Comparison of ENCODE assay signal across 22 cellular contexts in genomic region chr14:51663783-51664326, GRCh38. TPM values are rescaled to one million over a fixed set of nuclear protein-coding genes. Genes with fewer than 3 reads are reported as not detected.
DNase-seq lines count a peak whose midpoint lies in the region; ATAC-seq, FAIRE-seq and TF ChIP-seq lines count a peak whose summit lies in the region.
"Had no signal": no experiment of that assay in that cellular context is flagged by ENCODE, and none has a peak within 500 bp of the region (broad histone marks: within the 10 kb centered on the region; RNA-seq: fewer than 3 reads in every experiment).

No MANE protein-coding gene starts in this region.

- H3K36me3 ChIP-seq in astrocyte (ENCODE audit: insufficient read depth, low read length) = peaks cover 22% of the 10 kb centered on the region
- peaks cover 5 to 14% of the 10 kb centered on the region in 2 experiments for H3K36me3 ChIP-seq in trophoblast cell (ENCODE audit: control insufficient read depth in 1 of 2, insufficient read depth in 2 of 2, low read length in 2 of 2)

- H3K4ac ChIP-seq in trophoblast cell (ENCODE audit: low read depth, low read length) = peak overlapping the region; percentile 56

- peaks cover 56% of the 10 kb centered on the region for H3K4me1 Mint-ChIP-seq in astrocyte (ENCODE audit: low read depth, unreplicated experiment)
- H3K4me1 Mint-ChIP-seq: IgD-negative memory B cell had no signal

- no peak overlapping the region for H2AK5ac ChIP-seq in trophoblast cell (ENCODE audit: low read length)

- DNase-seq in A549 (ENCODE audit: low read depth in 1 of 2, low spot score in 1 of 2) (no peak), ELR (ENCODE audit: low read depth) (peak; percentile 41), astrocyte (ENCODE audit: low read depth) (no peak), trophoblast cell (no peak), T-helper 2 cell (no peak)
- DNase-seq: AML-193, DMS79 treated with DMSO at 0.1 percent for 48 hours, Karpas-422, MG63, NCI-H1048, NCI-H1436, NCI-H1930, NCI-H226, NCI-H524, PC-3, RPMI8226, SIG-M5 had no signal

- FAIRE-seq in A549 (lab: Jason Lieb, UNC) = peak; percentile 43
- no peak for FAIRE-seq in astrocyte (lab: Jason Lieb, UNC)
- FAIRE-seq: HTR-8/SVneo had no signal

- no peak overlapping the region for H3K18ac ChIP-seq in trophoblast cell (ENCODE audit: low read length)

- no peaks in the 10 kb centered on the region for H3K27me3 Mint-ChIP-seq in astrocyte (ENCODE audit: low read depth, unreplicated experiment)

- 82% methylated on average over 5 of the region's 5 CpGs for WGBS in A549 (ENCODE audit: missing lambda C conversion rate)
- no CpG with 5 or more reads among the region's 5 CpGs for WGBS in trophoblast cell (ENCODE audit: extremely low coverage, insufficient coverage, insufficient read length)

- H3K9me3 ChIP-seq in A549 (no peaks in the 10 kb centered on the region), astrocyte (ENCODE audit: insufficient read depth, low read depth, low read length) (no peaks in the 10 kb centered on the region), trophoblast cell (ENCODE audit: insufficient read depth, low read depth, low read length) (no peaks in the 10 kb centered on the region)
- H3K9me3 ChIP-seq: MG63 had no signal

- no peak for TF ChIP-seq RAD21 in A549 (conservative IDR thresholded peaks at IDR 0.05 in 1 of 2, IDR thresholded peaks at IDR 0.05 in 1 of 2)

- no peaks in the 10 kb centered on the region for H3K79me1 ChIP-seq in trophoblast cell (ENCODE audit: low read length)

- no peaks in the 10 kb centered on the region for H3K4me1 ChIP-seq in A549
- peaks cover 5% of the 10 kb centered on the region for H3K4me1 ChIP-seq in astrocyte (ENCODE audit: insufficient read depth, low read length)
- H3K4me1 ChIP-seq in trophoblast cell (ENCODE audit: control insufficient read depth in 1 of 2, insufficient read depth in 2 of 2, low read length in 2 of 2) = peaks cover 3 to 4% of the 10 kb centered on the region in 2 experiments

- H4K8ac ChIP-seq in trophoblast cell (ENCODE audit: low read depth, low read length) = no peak overlapping the region

- H3K36me3 Mint-ChIP-seq in astrocyte (ENCODE audit: low read depth, unreplicated experiment) = peaks cover 11% of the 10 kb centered on the region

- no peak overlapping the region for H2BK120ac ChIP-seq in trophoblast cell (ENCODE audit: insufficient read depth, low read length, poor library complexity)

- H3K27ac ChIP-seq in A549 = no peak overlapping the region
- H3K27ac ChIP-seq in astrocyte (ENCODE audit: low read depth, low read length) = no peak overlapping the region
- no peak overlapping the region for H3K27ac ChIP-seq in trophoblast cell (ENCODE audit: low read depth, low read length)
- H3K27ac ChIP-seq: C4-2B had no signal

- POLR2A ChIA-PET in A549 (lab: Yijun Ruan, JAX) = no interaction called here

- H2BK12ac ChIP-seq in trophoblast cell (ENCODE audit: low read length) = no peak overlapping the region

- no peak overlapping the region for H2BK5ac ChIP-seq in trophoblast cell (ENCODE audit: low read depth, low read length, poor library complexity)

- H4K91ac ChIP-seq in trophoblast cell (ENCODE audit: low read depth, low read length) = no peak overlapping the region

- peaks cover 100% of the 10 kb centered on the region for H3K79me2 ChIP-seq in astrocyte (ENCODE audit: insufficient read depth, low read length)
- H3K79me2 ChIP-seq in trophoblast cell (ENCODE audit: control insufficient read depth, insufficient read depth, low read length, poor library complexity) = peaks cover 5% of the 10 kb centered on the region

- H3K9ac ChIP-seq in astrocyte (ENCODE audit: low read length) = no peak overlapping the region
- no peak overlapping the region for H3K9ac ChIP-seq in trophoblast cell (ENCODE audit: low read length)

- H3K9me3 Mint-ChIP-seq in astrocyte (ENCODE audit: unreplicated experiment) = no peaks in the 10 kb centered on the region

- no peak overlapping the region for H4K12ac ChIP-seq in trophoblast cell (ENCODE audit: low read depth, low read length)

- peak overlapping the region; percentile 31 for H3K4me3 Mint-ChIP-seq in astrocyte (ENCODE audit: unreplicated experiment)
- H3K4me3 Mint-ChIP-seq: IgD-negative memory B cell had no signal

- no peak for TF ChIP-seq POLR2A in A549 (IDR thresholded peaks at IDR 0.05; ENCODE audit: low read length)

- TF ChIP-seq CTCF in A549 (IDR thresholded peaks at IDR 0.05) (no peak), astrocyte (IDR thresholded peaks at IDR 0.05; ENCODE audit: insufficient read depth, low read depth, low read length) (no peak)

- TF ChIP-seq EP300 in A549 (IDR thresholded peaks at IDR 0.05) = no peak

- H3K27me3 ChIP-seq in astrocyte (ENCODE audit: insufficient read depth, low read length) = no peaks in the 10 kb centered on the region
- no peaks in the 10 kb centered on the region for H3K27me3 ChIP-seq in trophoblast cell (ENCODE audit: insufficient read depth, low read length)
- H3K27me3 ChIP-seq: MG63 had no signal

- H2AFZ ChIP-seq in astrocyte (ENCODE audit: low read depth, low read length) (no peak overlapping the region), trophoblast cell (ENCODE audit: insufficient read depth, low read length, poor library complexity) (no peak overlapping the region)

- H3K4me2 ChIP-seq in A549 (no peak overlapping the region), astrocyte (ENCODE audit: low read length) (no peak overlapping the region), trophoblast cell (ENCODE audit: low read length) (no peak overlapping the region)

- peaks cover 94% of the 10 kb centered on the region for H4K20me1 ChIP-seq in astrocyte (ENCODE audit: insufficient read depth, low read length)

- peak overlapping the region; percentile 82 for H3K27ac Mint-ChIP-seq in astrocyte (ENCODE audit: unreplicated experiment)
- H3K27ac Mint-ChIP-seq: IgD-negative memory B cell had no signal

- no peak overlapping the region for H3K23ac ChIP-seq in trophoblast cell (ENCODE audit: low read length)

- CTCF ChIA-PET in A549 (lab: Yijun Ruan, JAX) = interaction anchor here (2.1 to 4.5 kb wide), 4 partner anchors 11 to 380 kb away, joined by 6 to 21 read pairs (median 18); partner anchors contain the start of gene FRMD6

- H3K14ac ChIP-seq in trophoblast cell (ENCODE audit: low read length) = no peak overlapping the region

- no peak overlapping the region for H3K4me3 ChIP-seq in A549
- H3K4me3 ChIP-seq in astrocyte (ENCODE audit: insufficient read depth, low read depth, low read length) = no peak overlapping the region
- H3K4me3 ChIP-seq in trophoblast cell (ENCODE audit: low read depth, low read length) = no peak overlapping the region
- H3K4me3 ChIP-seq: MG63 had no signal

- no peak for ATAC-seq in A549
- no peak for ATAC-seq in HG02981 (IDR thresholded peaks at IDR 0.05; ENCODE audit: unreplicated experiment)
- no peak for ATAC-seq in GM18909 (IDR thresholded peaks at IDR 0.05; ENCODE audit: poor library complexity, unreplicated experiment)
- ATAC-seq: PC-3 had no signal

TF ChIP-seq in A549, 52 proteins besides CTCF, POLR2A, EP300 and RAD21:
- TF ChIP-seq, protein P1, sequence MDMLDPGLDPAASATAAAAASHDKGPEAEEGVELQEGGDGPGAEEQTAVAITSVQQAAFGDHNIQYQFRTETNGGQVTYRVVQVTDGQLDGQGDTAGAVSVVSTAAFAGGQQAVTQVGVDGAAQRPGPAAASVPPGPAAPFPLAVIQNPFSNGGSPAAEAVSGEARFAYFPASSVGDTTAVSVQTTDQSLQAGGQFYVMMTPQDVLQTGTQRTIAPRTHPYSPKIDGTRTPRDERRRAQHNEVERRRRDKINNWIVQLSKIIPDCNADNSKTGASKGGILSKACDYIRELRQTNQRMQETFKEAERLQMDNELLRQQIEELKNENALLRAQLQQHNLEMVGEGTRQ (IDR thresholded peaks at IDR 0.05) = no peak
- TF ChIP-seq HOXB5 (CRISPR knock-in tag; IDR thresholded peaks at IDR 0.05) = no peak

RNA-seq across cellular contexts. Expression of gene FRMD6, which starts 12.1 kb away (rescaled TPM):
- 23.1 and 23.5 TPM in 2 replicates for polyA plus RNA-seq in A549 (2011; rRNA removed)
- polyA plus RNA-seq in A549 (2012; cell fraction: cytosol; rRNA removed) = 15.1 and 18.9 TPM in 2 replicates
- 20.8 and 24.8 TPM in 2 replicates for polyA plus RNA-seq in A549 (2012; cell fraction: nucleus; rRNA removed)
- 18.2 to 18.8 TPM (median 18.8 TPM) in 3 replicates for polyA plus RNA-seq in A549 (2017; fragmentation: RNase III; extraction: RNeasy Plus Mini Kit Qiagen cat#74134 plus additional on column Dnase treatment)
- polyA minus RNA-seq in A549 (2011; rRNA and poly(A)+ RNA removed) = 30.6 and 32.5 TPM in 2 replicates
- total RNA-seq in astrocyte = 492 and 498 TPM in 2 replicates
- 105 and 107 TPM in 2 replicates for polyA plus RNA-seq in trophoblast cell (2013)
- polyA plus RNA-seq: IgD-negative memory B cell had no signal
